ENCODE assay signal across 8 cellular contexts in the genomic region with DNA sequence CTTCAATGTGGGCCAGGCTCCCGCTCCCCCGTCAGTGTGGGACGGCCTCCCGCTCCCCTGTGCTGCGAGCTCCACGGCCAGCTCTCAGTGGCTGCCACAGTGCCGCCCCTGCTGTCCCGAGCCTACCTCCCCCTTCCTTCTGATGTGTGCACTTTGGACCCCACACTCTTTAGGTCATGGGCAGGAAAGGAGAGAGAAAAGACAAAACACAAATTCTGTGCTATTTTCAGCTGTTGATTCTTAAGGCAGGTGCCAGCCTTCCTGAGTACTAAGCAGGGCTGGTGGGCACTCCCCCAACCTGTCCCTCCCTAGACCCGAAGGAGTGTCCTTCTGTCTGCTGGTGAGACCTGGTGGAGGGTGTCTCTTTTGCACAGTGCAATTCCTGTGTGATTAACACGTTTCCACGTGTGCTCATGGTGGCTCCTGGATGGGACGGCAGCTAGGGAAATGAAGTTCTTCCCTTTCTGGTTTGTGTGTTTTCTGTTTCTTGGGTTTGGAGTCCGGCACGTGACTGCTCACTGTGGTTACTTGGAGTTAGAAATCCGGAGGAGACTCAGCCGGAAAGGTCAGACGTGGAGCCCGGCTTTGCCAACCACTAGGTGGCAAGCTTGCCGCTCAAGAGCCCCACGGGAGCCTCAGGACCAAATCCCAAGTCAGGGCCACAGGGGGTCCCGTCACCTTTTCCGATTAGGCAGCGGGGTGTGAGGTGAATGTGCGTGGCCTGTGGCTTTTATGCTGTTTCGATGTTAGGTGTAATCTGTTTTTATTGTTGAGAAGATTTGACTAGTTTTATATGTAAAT.
DNase-seq lines count a peak whose midpoint lies in the region; ATAC-seq, FAIRE-seq and TF ChIP-seq lines count a peak whose summit lies in the region.
"Not testable (repeated sequence)": the region's sequence is repeated elsewhere in the genome, so short reads cannot be mapped to it uniquely, and the experiment has no call there.

No MANE protein-coding gene starts in this region.

- TF ChIP-seq CTCF in pancreas (IDR thresholded peaks at IDR 0.05) (peak; percentile 28 to 52 (median 30)), transverse colon (IDR thresholded peaks at IDR 0.05) (peak; percentile 58 to 65 (median 61))

- peak; percentile 43 for ATAC-seq in HG02763 (IDR thresholded peaks at IDR 0.05; ENCODE audit: unreplicated experiment)
- ATAC-seq in activated CD8-positive, alpha-beta memory T cell treated with anti-CD3 and anti-CD28 coated beads, Interleukin-2, amount 10 ng/mL, durations not matched to agents 7 days and 5 days = peak; percentile 38
- peak; percentile 79 to 92 (median 90) for ATAC-seq in pancreas

- H3K9ac ChIP-seq in NT2/D1 (ENCODE audit: insufficient read length, low read depth) = not testable (repeated sequence)

- H3K36me3 ChIP-seq in NT2/D1 (ENCODE audit: insufficient read depth, insufficient read length, low read length); pancreas; transverse colon: not testable (repeated sequence)

- peaks cover 73% of the 10 kb centered on the region for H3K4me1 Mint-ChIP-seq in activated CD8-positive, alpha-beta memory T cell treated with anti-CD3 and anti-CD28 coated beads, Interleukin-2, amount 10 ng/mL, durations not matched to agents 7 days and 5 days
- peaks cover 49% of the 10 kb centered on the region for H3K4me1 Mint-ChIP-seq in dendritic cell treated with granulocyte-macrophage colony-stimulating factor and Interleukin-4, amounts not matched to agents 40 ng/mL and 50 ng/mL, for 4 days (ENCODE audit: low read depth)
- H3K4me1 Mint-ChIP-seq in immature natural killer cell = peaks cover 93 to 99% of the 10 kb centered on the region in 2 donors

- CTCF ChIA-PET in activated CD8-positive, alpha-beta memory T cell treated with anti-CD3 and anti-CD28 coated beads, Interleukin-2, amount 10 ng/mL, durations not matched to agents 7 days and 5 days (lab: Charles Lee) = not testable (repeated sequence)

- FAIRE-seq in pancreas (lab: Jason Lieb, UNC) = not testable (repeated sequence)

- H3K27ac ChIP-seq in pancreas (peak overlapping the region in 2 of 4 donors; percentile 37 to 54), transverse colon (peak overlapping the region; percentile 15 to 62 (median 42))

- intact Hi-C loops in dendritic cell treated with granulocyte-macrophage colony-stimulating factor and Interleukin-4, amounts not matched to agents 40 ng/mL and 50 ng/mL, for 4 days (cut with micrococcal nuclease) = loop anchor here (1.0 to 10.0 kb wide), 2 partner anchors 11 to 60 kb away; no protein-coding TSS in a partner anchor
- intact Hi-C loops in pancreas (cut with DNase I); transverse colon (cut with DNase I; ENCODE audit: low total_unique reads): not testable (repeated sequence)

- peaks cover 44% of the 10 kb centered on the region for H3K36me3 Mint-ChIP-seq in activated CD8-positive, alpha-beta memory T cell treated with anti-CD3 and anti-CD28 coated beads, Interleukin-2, amount 10 ng/mL, durations not matched to agents 7 days and 5 days
- peaks cover 52% of the 10 kb centered on the region for H3K36me3 Mint-ChIP-seq in dendritic cell treated with granulocyte-macrophage colony-stimulating factor and Interleukin-4, amounts not matched to agents 40 ng/mL and 50 ng/mL, for 4 days (ENCODE audit: low read depth)
- H3K36me3 Mint-ChIP-seq in immature natural killer cell = peaks cover 29 to 47% (median 31%) of the 10 kb centered on the region in 3 donors

- H3K27me3 ChIP-seq in NT2/D1 (ENCODE audit: insufficient read depth, insufficient read length); pancreas; transverse colon: not testable (repeated sequence)

- H3K4me3 ChIP-seq in NT2/D1 (ENCODE audit: insufficient read length, low read depth); pancreas; transverse colon: not testable (repeated sequence)

- in situ Hi-C loops in transverse colon (cut with MboI; ENCODE audit: low pct_ligation_motif_present in 1 of 4, low pct_unique_long_range_greater_than_20kb in 1 of 4, low sequenced_read_pairs in 3 of 4) = not testable (repeated sequence)

- not testable (repeated sequence) for H3K9me3 ChIP-seq in NT2/D1 (ENCODE audit: insufficient read depth, low read length); pancreas; transverse colon

- WGBS in pancreas, 2 donors = 14 to 15% methylated on average over 25 of the region's 25 CpGs
- WGBS in transverse colon (ENCODE audit: low coverage in 1 of 2), 2 donors = 30% methylated on average over 2 to 25 of the region's 25 CpGs

- DNase-seq in DMS114 treated with DMSO at 0.1 percent for 48 hours (lab: John Stamatoyannopoulos, UW; ENCODE audit: unreplicated experiment) (peak; percentile 12), NT2/D1 (ENCODE audit: low read depth, low spot score) (peak; percentile 33), immature natural killer cell (peak; percentile 60 to 68 (median 63)), pancreas (peak in 3 of 6 donors; percentile 16 to 54 (median 51)), transverse colon (peak; percentile 49)
- peak; percentile 68 for DNase-seq in activated CD8-positive, alpha-beta memory T cell treated with anti-CD3 and anti-CD28 coated beads, Interleukin-2, amount 10 ng/mL, durations not matched to agents 7 days and 5 days

- not testable (repeated sequence) for TF ChIP-seq POLR2A in transverse colon (IDR thresholded peaks at IDR 0.05)

- H3K4me1 ChIP-seq in NT2/D1 (ENCODE audit: insufficient read depth, insufficient read length); pancreas; transverse colon: not testable (repeated sequence)

- H3K9me3 Mint-ChIP-seq in activated CD8-positive, alpha-beta memory T cell treated with anti-CD3 and anti-CD28 coated beads, Interleukin-2, amount 10 ng/mL, durations not matched to agents 7 days and 5 days (ENCODE audit: low read depth); dendritic cell treated with granulocyte-macrophage colony-stimulating factor and Interleukin-4, amounts not matched to agents 40 ng/mL and 50 ng/mL, for 4 days; immature natural killer cell: not testable (repeated sequence)

- TF ChIP-seq EP300 in transverse colon (IDR thresholded peaks at IDR 0.05; ENCODE audit: low read depth) = not testable (repeated sequence)

- H3K27me3 Mint-ChIP-seq in activated CD8-positive, alpha-beta memory T cell treated with anti-CD3 and anti-CD28 coated beads, Interleukin-2, amount 10 ng/mL, durations not matched to agents 7 days and 5 days = not testable (repeated sequence)
- H3K27me3 Mint-ChIP-seq in dendritic cell treated with granulocyte-macrophage colony-stimulating factor and Interleukin-4, amounts not matched to agents 40 ng/mL and 50 ng/mL, for 4 days = peaks cover 27% of the 10 kb centered on the region
- peaks cover 26 to 47% (median 40%) of the 10 kb centered on the region in 3 donors for H3K27me3 Mint-ChIP-seq in immature natural killer cell (ENCODE audit: low read depth in 3 of 3)

- H3K4me3 Mint-ChIP-seq in activated CD8-positive, alpha-beta memory T cell treated with anti-CD3 and anti-CD28 coated beads, Interleukin-2, amount 10 ng/mL, durations not matched to agents 7 days and 5 days = not testable (repeated sequence)
- peak overlapping the region; percentile 52 for H3K4me3 Mint-ChIP-seq in dendritic cell treated with granulocyte-macrophage colony-stimulating factor and Interleukin-4, amounts not matched to agents 40 ng/mL and 50 ng/mL, for 4 days
- H3K4me3 Mint-ChIP-seq in immature natural killer cell = peak overlapping the region; percentile 69 to 90 (median 86)

- peak overlapping the region; percentile 82 for H3K27ac Mint-ChIP-seq in activated CD8-positive, alpha-beta memory T cell treated with anti-CD3 and anti-CD28 coated beads, Interleukin-2, amount 10 ng/mL, durations not matched to agents 7 days and 5 days
- peak overlapping the region; percentile 81 for H3K27ac Mint-ChIP-seq in dendritic cell treated with granulocyte-macrophage colony-stimulating factor and Interleukin-4, amounts not matched to agents 40 ng/mL and 50 ng/mL, for 4 days
- peak overlapping the region; percentile 97 to 100 (median 100) for H3K27ac Mint-ChIP-seq in immature natural killer cell

Comparison
In these comparisons a context has a peak if more than half of its experiments do, and no peak if none do; other contexts are left out.
1. ATAC-seq: peak in every context shown above with its lines; median percentile 90 in pancreas; 43 in HG02763; 38 in activated CD8-positive, alpha-beta memory T cell treated with anti-CD3 and anti-CD28 coated beads, Interleukin-2, amount 10 ng/mL, durations not matched to agents 7 days and 5 days.